ENCODE assay signal across 1 cellular context in genomic region chr9:136784249-136784996, GRCh38.
TF ChIP-seq lines count a peak whose summit lies in the region.

No MANE protein-coding gene starts in this region.

TF ChIP-seq in HepG2, 621 proteins besides CTCF, POLR2A, EP300 and RAD21:
- no peak for TF ChIP-seq CC2D1A (CRISPR knock-in tag; IDR thresholded peaks at IDR 0.05)
- no peak for TF ChIP-seq CREB1 (IDR thresholded peaks at IDR 0.05)
- no peak for TF ChIP-seq CREB1 (CRISPR knock-in tag; IDR thresholded peaks at IDR 0.05)
- TF ChIP-seq STAG1 (CRISPR knock-in tag; IDR thresholded peaks at IDR 0.05): peak; percentile 46
- no peak for TF ChIP-seq CSRNP2 (CRISPR knock-in tag; conservative IDR thresholded peaks at IDR 0.05; ENCODE audit: low read depth)
- TF ChIP-seq HMGXB4 (CRISPR knock-in tag; IDR thresholded peaks at IDR 0.05; ENCODE audit: borderline replicate concordance in 1 of 2, low read depth in 1 of 2): no peak
- TF ChIP-seq TBX3 (IDR thresholded peaks at IDR 0.05; ENCODE audit: borderline replicate concordance): no peak
- no peak for TF ChIP-seq RBM22 (optimal IDR thresholded peaks at IDR 0.05; ENCODE audit: low read length)
- no peak for TF ChIP-seq ZNF678 (CRISPR knock-in tag; IDR thresholded peaks at IDR 0.05)
- TF ChIP-seq TCF12 (IDR thresholded peaks at IDR 0.05): no peak
- TF ChIP-seq TCF12 (CRISPR knock-in tag; IDR thresholded peaks at IDR 0.05): no peak
- TF ChIP-seq HOXA3 (CRISPR knock-in tag; IDR thresholded peaks at IDR 0.05): no peak
- no peak for TF ChIP-seq KMT2B (CRISPR knock-in tag; IDR thresholded peaks at IDR 0.05)
- TF ChIP-seq ZNF713 (CRISPR knock-in tag; IDR thresholded peaks at IDR 0.05): no peak
- no peak for TF ChIP-seq EHMT2 (IDR thresholded peaks at IDR 0.05; ENCODE audit: borderline replicate concordance, low read depth, low read length)
- TF ChIP-seq LCORL (IDR thresholded peaks at IDR 0.05): no peak
- 0 out of 2 replicates have a peak, but pooled peaks have one; percentile 20 for TF ChIP-seq LCORL (CRISPR knock-in tag; IDR thresholded peaks at IDR 0.05)
- TF ChIP-seq ZBTB21 (CRISPR knock-in tag; IDR thresholded peaks at IDR 0.05): no peak
- no peak for TF ChIP-seq GFI1 (CRISPR knock-in tag; IDR thresholded peaks at IDR 0.05; ENCODE audit: borderline replicate concordance)
- no peak for TF ChIP-seq TAF15 (IDR thresholded peaks at IDR 0.05; ENCODE audit: low read depth, low read length, poor library complexity, severe bottlenecking)
- no peak for TF ChIP-seq NFYC (CRISPR knock-in tag; IDR thresholded peaks at IDR 0.05)
- no peak for TF ChIP-seq ZBED4 (CRISPR knock-in tag; IDR thresholded peaks at IDR 0.05; ENCODE audit: borderline replicate concordance)
- no peak for TF ChIP-seq ZNF556 (CRISPR knock-in tag; IDR thresholded peaks at IDR 0.05; ENCODE audit: borderline replicate concordance)
- TF ChIP-seq ZBTB7A (CRISPR knock-in tag; IDR thresholded peaks at IDR 0.05): no peak
- TF ChIP-seq ZBTB37 (CRISPR knock-in tag; IDR thresholded peaks at IDR 0.05): no peak
- TF ChIP-seq SRSF9 (IDR thresholded peaks at IDR 0.05; ENCODE audit: borderline replicate concordance, insufficient read depth, low read depth, low read length, poor library complexity, severe bottlenecking): no peak
- TF ChIP-seq ZSCAN22 (CRISPR knock-in tag; IDR thresholded peaks at IDR 0.05): no peak
- TF ChIP-seq ZNF414 (CRISPR knock-in tag; IDR thresholded peaks at IDR 0.05): 0 out of 2 replicates have a peak, but pooled peaks have one; percentile 34
- TF ChIP-seq ZNF24 (IDR thresholded peaks at IDR 0.05): no peak
- no peak for TF ChIP-seq MXI1 (IDR thresholded peaks at IDR 0.05; ENCODE audit: borderline replicate concordance, low read depth, low read length)
- TF ChIP-seq NFIB (CRISPR knock-in tag; IDR thresholded peaks at IDR 0.05; ENCODE audit: borderline replicate concordance): no peak
- peak; percentile 16; the same call in 1 of the 2 replicates for TF ChIP-seq SMC3 (IDR thresholded peaks at IDR 0.05; ENCODE audit: low read length)
- no peak for TF ChIP-seq TP53 (CRISPR knock-in tag; conservative IDR thresholded peaks at IDR 0.05)
- no peak for TF ChIP-seq ZNF318 (CRISPR knock-in tag; IDR thresholded peaks at IDR 0.05)
